8 cellular contexts compared by ENCODE assay signal in the genomic region with DNA sequence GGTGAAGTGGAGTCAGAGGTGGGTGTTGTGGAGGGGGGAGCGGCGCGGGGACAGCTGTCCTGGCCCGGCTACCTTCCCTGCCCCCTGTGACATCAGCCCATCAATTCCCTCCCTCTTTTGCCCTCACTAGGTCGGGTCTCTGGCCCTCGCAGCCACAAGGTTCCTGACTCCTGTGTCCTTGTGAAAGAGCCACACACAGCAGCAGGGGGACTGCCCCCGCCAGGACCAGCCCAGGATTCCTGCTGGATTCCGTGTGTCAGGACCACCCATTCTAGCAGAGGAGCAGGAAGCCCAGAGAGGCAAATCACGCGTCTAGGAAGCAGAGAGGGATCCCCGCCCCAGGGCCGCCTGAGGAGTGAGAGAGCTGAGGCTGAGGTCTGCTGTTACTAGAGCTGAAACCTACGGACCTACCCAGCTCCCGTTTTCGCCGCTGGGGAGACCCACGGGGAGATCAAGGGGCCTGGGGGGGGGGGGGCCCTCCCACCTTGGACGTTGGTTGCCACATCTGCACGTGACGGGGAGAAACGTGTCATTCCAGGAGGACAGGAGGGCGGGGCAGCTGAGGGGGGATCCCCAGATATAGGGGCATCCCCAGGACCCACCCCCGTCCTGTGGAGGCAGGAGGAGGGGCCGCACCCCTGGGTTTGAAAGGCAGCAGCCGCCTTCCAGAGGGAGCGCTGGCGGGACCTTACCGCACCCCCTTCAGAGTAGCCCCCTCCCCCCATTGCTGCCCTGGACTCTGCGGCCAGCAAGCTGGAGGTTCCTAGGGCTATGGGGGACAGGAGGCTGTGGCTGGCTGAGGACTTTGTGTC. TPM values are rescaled to one million over a fixed set of nuclear protein-coding genes. Genes with fewer than 3 reads are reported as not detected.
DNase-seq lines count a peak whose midpoint lies in the region; ATAC-seq and TF ChIP-seq lines count a peak whose summit lies in the region.

No MANE protein-coding gene starts in this region.

- no peak for TF ChIP-seq CTCF in activated CD8-positive, alpha-beta T cell treated with anti-CD3 and anti-CD28 coated beads for 36 hours (IDR thresholded peaks at IDR 0.05)
- no peak for TF ChIP-seq CTCF in heart left ventricle (IDR thresholded peaks at IDR 0.05)
- no peak for TF ChIP-seq CTCF in spleen (IDR thresholded peaks at IDR 0.05 in 8 of 11, conservative IDR thresholded peaks at IDR 0.05 in 3 of 11)

- H3K27me3 Mint-ChIP-seq in CD4-positive, alpha-beta memory T cell, result peaks cover 0 to 2% of the 10 kb centered on the region in 2 donors
- H3K27me3 Mint-ChIP-seq in activated CD8-positive, alpha-beta T cell treated with anti-CD3 and anti-CD28 coated beads for 36 hours, result no peaks in the 10 kb centered on the region

- peak overlapping the region; percentile 57 to 63 for H3K4me3 ChIP-seq in CD4-positive, alpha-beta memory T cell (ENCODE audit: low read length in 2 of 2)
- H3K4me3 ChIP-seq in heart left ventricle (peak overlapping the region in 11 of 12 donors; percentile 32 to 76 (median 55)), spleen (peak overlapping the region; percentile 27 to 72 (median 51))

- POLR2A ChIA-PET in CD4-positive, alpha-beta memory T cell (lab: Charles Lee; ENCODE audit: partially characterized antibody), result interaction anchor here (1.0 to 4.9 kb wide), 10 partner anchors 11 to 286 kb away, joined by 3 to 56 read pairs (median 6); partner anchors contain the start of genes ADSS1, INF2, SIVA1 and ZBTB42
- POLR2A ChIA-PET in activated CD8-positive, alpha-beta T cell treated with anti-CD3 and anti-CD28 coated beads for 36 hours (lab: Charles Lee), result interaction anchor here (0.6 to 2.8 kb wide), 6 partner anchors 10 to 212 kb away, joined by 3 to 26 read pairs (median 6); partner anchors contain the start of gene SIVA1

- H3K4me1 Mint-ChIP-seq in CD4-positive, alpha-beta memory T cell, result peaks cover 0 to 16% (median 4%) of the 10 kb centered on the region in 4 donors
- peaks cover 29% of the 10 kb centered on the region for H3K4me1 Mint-ChIP-seq in activated CD8-positive, alpha-beta T cell treated with anti-CD3 and anti-CD28 coated beads for 36 hours (ENCODE audit: low read depth)

- H3K36me3 Mint-ChIP-seq in CD4-positive, alpha-beta memory T cell, result no peaks in the 10 kb centered on the region
- no peaks in the 10 kb centered on the region for H3K36me3 Mint-ChIP-seq in activated CD8-positive, alpha-beta T cell treated with anti-CD3 and anti-CD28 coated beads for 36 hours (ENCODE audit: low read depth)

- DNase-seq in CD4-positive, alpha-beta memory T cell, result no peak
- DNase-seq in activated CD8-positive, alpha-beta T cell treated with anti-CD3 and anti-CD28 coated beads for 36 hours, result peak; percentile 74
- DNase-seq in heart left ventricle (peak in 3 of 5 donors; percentile 23 to 67 (median 38)), spleen (peak; percentile 82), DMS153 (lab: John Stamatoyannopoulos, UW) (no peak), NCI-H446 treated with DMSO at 0.1 percent for 48 hours (lab: John Stamatoyannopoulos, UW) (no peak)

- WGBS in heart left ventricle, 4 donors, result 27 to 54% (median 33%) methylated on average over 12 to 29 of the region's 29 CpGs
- 19 to 30% (median 25%) methylated on average over 17 to 29 of the region's 29 CpGs for WGBS in spleen, 5 donors

- intact Hi-C loops in CD4-positive, alpha-beta memory T cell (cut with micrococcal nuclease), result loop anchor here (1.0 to 2.0 kb wide), 2 partner anchors 12 to 18 kb away; partner anchors contain the start of gene INF2
- intact Hi-C loops in activated CD8-positive, alpha-beta T cell treated with anti-CD3 and anti-CD28 coated beads for 36 hours (cut with micrococcal nuclease), result no loop called here
- intact Hi-C loops in heart left ventricle (cut with DNase I), result no loop called here
- intact Hi-C loops in spleen (cut with DNase I; ENCODE audit: low total_unique reads), result no loop called here

- H3K9me3 Mint-ChIP-seq in CD4-positive, alpha-beta memory T cell, result no peaks in the 10 kb centered on the region
- no peaks in the 10 kb centered on the region for H3K9me3 Mint-ChIP-seq in activated CD8-positive, alpha-beta T cell treated with anti-CD3 and anti-CD28 coated beads for 36 hours

- H3K4me1 ChIP-seq in CD4-positive, alpha-beta memory T cell (ENCODE audit: insufficient read depth, low read length), result peaks cover 16% of the 10 kb centered on the region
- H3K4me1 ChIP-seq in heart left ventricle (peaks cover 25 to 53% (median 48%) of the 10 kb centered on the region in 12 donors), spleen (peaks cover 30 to 57% (median 46%) of the 10 kb centered on the region in 6 donors)

- H3K27ac Mint-ChIP-seq in CD4-positive, alpha-beta memory T cell, result peak overlapping the region in 1 of 7 donors; percentile 66
- H3K27ac Mint-ChIP-seq in activated CD8-positive, alpha-beta T cell treated with anti-CD3 and anti-CD28 coated beads for 36 hours, result peak overlapping the region; percentile 83

- H3K9me3 ChIP-seq in CD4-positive, alpha-beta memory T cell (ENCODE audit: control insufficient read depth in 1 of 2, low read length in 2 of 2), result no peaks in the 10 kb centered on the region
- no peaks in the 10 kb centered on the region for H3K9me3 ChIP-seq in heart left ventricle
- no peaks in the 10 kb centered on the region for H3K9me3 ChIP-seq in spleen

- no peaks in the 10 kb centered on the region for H3K27me3 ChIP-seq in CD4-positive, alpha-beta memory T cell (ENCODE audit: insufficient read depth, low read length)
- H3K27me3 ChIP-seq in heart left ventricle (no peaks in the 10 kb centered on the region), spleen (replicated peaks in 1 of 7) (peaks cover 0 to 9% (median 0%) of the 10 kb centered on the region in 7 donors)

- CTCF ChIA-PET in CD4-positive, alpha-beta memory T cell (lab: Charles Lee; ENCODE audit: partially characterized antibody), result interaction anchor here (1.4 to 3.4 kb wide), 3 partner anchors 11 to 30 kb away, joined by 4 to 22 read pairs (median 5); no protein-coding TSS in a partner anchor
- CTCF ChIA-PET in activated CD8-positive, alpha-beta T cell treated with anti-CD3 and anti-CD28 coated beads for 36 hours (lab: Charles Lee), result interaction anchor here (1.1 to 4.7 kb wide), 4 partner anchors 11 to 599 kb away, joined by 3 to 24 read pairs (median 10); no protein-coding TSS in a partner anchor

- H3K27ac ChIP-seq in CD4-positive, alpha-beta memory T cell (ENCODE audit: low read depth, low read length), result peak overlapping the region; percentile 27
- H3K27ac ChIP-seq in heart left ventricle (peak overlapping the region in 11 of 12 donors; percentile 84 to 97 (median 90)), spleen (peak overlapping the region in 7 of 8 donors; percentile 71 to 89 (median 84))

- peak overlapping the region; percentile 35 to 87 (median 78) for H3K4me3 Mint-ChIP-seq in CD4-positive, alpha-beta memory T cell
- H3K4me3 Mint-ChIP-seq in activated CD8-positive, alpha-beta T cell treated with anti-CD3 and anti-CD28 coated beads for 36 hours, result peak overlapping the region; percentile 67

- TF ChIP-seq POLR2A in heart left ventricle (IDR thresholded peaks at IDR 0.05), result no peak
- TF ChIP-seq POLR2A in spleen (IDR thresholded peaks at IDR 0.05), result no peak

- no peaks in the 10 kb centered on the region for H3K36me3 ChIP-seq in CD4-positive, alpha-beta memory T cell (ENCODE audit: insufficient read depth, low read length)
- no peaks in the 10 kb centered on the region for H3K36me3 ChIP-seq in heart left ventricle
- H3K36me3 ChIP-seq in spleen, result no peaks in the 10 kb centered on the region

- ATAC-seq in HG02642 (IDR thresholded peaks at IDR 0.05; ENCODE audit: poor library complexity, unreplicated experiment) (peak; percentile 34), heart left ventricle (peak in 1 of 4 donors; percentile 14), GM18519 (IDR thresholded peaks at IDR 0.05; ENCODE audit: low FRiP score, unreplicated experiment) (no peak)
- peak; percentile 37 for ATAC-seq in activated CD8-positive, alpha-beta T cell treated with anti-CD3 and anti-CD28 coated beads for 36 hours

RNA-seq across cellular contexts. Expression of gene INF2, which starts 12.5 kb away (rescaled TPM):
- 10 to 100 TPM; 93.1 to 96.8 TPM for total RNA-seq in CD4-positive, alpha-beta memory T cell
- 10 to 100 TPM in 1 of 2 donors, 1 to 10 TPM in 1; 4.0 to 11.6 TPM for polyA plus RNA-seq in CD4-positive, alpha-beta memory T cell
- 10 to 100 TPM; 61.5 to 65.0 TPM for total RNA-seq in activated CD8-positive, alpha-beta T cell treated with anti-CD3 and anti-CD28 coated beads for 36 hours
- total RNA-seq in heart left ventricle, result 10 to 100 TPM; 26.0 to 58.9 (median 28.8) TPM
- polyA plus RNA-seq in heart left ventricle, result 10 to 100 TPM; 27.3 to 32.5 TPM
- 100 to 1,000 TPM in 3 of 7 donors, 10 to 100 TPM in 4; 66.9 to 110 (median 96.4) TPM for total RNA-seq in spleen
- polyA plus RNA-seq in spleen, result 100 to 1,000 TPM in 2 of 3 donors, 10 to 100 TPM in 1; 56.6 to 120 (median 102) TPM

RNA-seq across cellular contexts. Expression of gene ADSS1, which starts 47.1 kb away (rescaled TPM):
- 1 to 10 TPM; 1.5 TPM for total RNA-seq in CD4-positive, alpha-beta memory T cell
- 1 to 10 TPM in 1 of 2 donors, under 1 TPM in 1; 0.16 to 1.8 TPM for polyA plus RNA-seq in CD4-positive, alpha-beta memory T cell
- total RNA-seq in activated CD8-positive, alpha-beta T cell treated with anti-CD3 and anti-CD28 coated beads for 36 hours, result 1 to 10 TPM; 2.7 to 3.0 TPM
- total RNA-seq in heart left ventricle (100 to 1,000 TPM in 8 of 9 donors, 10 to 100 TPM in 1; 78.9 to 247 (median 160) TPM), spleen (10 to 100 TPM in 1 of 7 donors, 1 to 10 TPM in 6; 2.7 to 11.7 (median 8.3) TPM)
- polyA plus RNA-seq in heart left ventricle (100 to 1,000 TPM in 1 of 2 donors, 10 to 100 TPM in 1; 64.7 to 258 TPM), spleen (1 to 10 TPM; 3.0 to 3.7 (median 3.2) TPM)

Comparison
In these comparisons a context has a peak if more than half of its experiments do, and no peak if none do; other contexts are left out.
1. DNase-seq: peak in activated CD8-positive, alpha-beta T cell treated with anti-CD3 and anti-CD28 coated beads for 36 hours (single experiment), heart left ventricle (3 of 5) and spleen (single experiment); none in CD4-positive, alpha-beta memory T cell (0 of 5), DMS153 (single experiment) and NCI-H446 treated with DMSO at 0.1 percent for 48 hours (single experiment).
2. H3K27ac ChIP-seq: peak in every context shown above with its lines; median percentile 90 in heart left ventricle; 84 in spleen; 27 in CD4-positive, alpha-beta memory T cell.
3. RNA of gene ADSS1, which starts 47.1 kb away (total RNA-seq): 78.9 to 247 TPM in heart left ventricle; 2.7 to 11.7 TPM in spleen, 2.7 to 3.0 TPM in activated CD8-positive, alpha-beta T cell treated with anti-CD3 and anti-CD28 coated beads for 36 hours and 1.5 TPM in CD4-positive, alpha-beta memory T cell; every median in the first group is over 4 times any median in the second.
4. Peak in every context shown above with its lines, with median percentiles within 50 percentile points of each other: H3K4me3 ChIP-seq.